8 cellular contexts compared by ENCODE assay signal in genomic region chr1:23809751-23810171, GRCh38. TPM values are rescaled to one million over a fixed set of nuclear protein-coding genes. Genes with fewer than 3 reads are reported as not detected.
DNase-seq lines count a peak whose midpoint lies in the region; ATAC-seq and TF ChIP-seq lines count a peak whose summit lies in the region.

No MANE protein-coding gene starts in this region.

- no peaks in the 10 kb centered on the region for H3K9me2 ChIP-seq in neural cell (ENCODE audit: insufficient read depth, low read length)

- H4K20me1 ChIP-seq in neural cell (ENCODE audit: insufficient read depth), result no peaks in the 10 kb centered on the region

- no peaks in the 10 kb centered on the region for H3K4me1 ChIP-seq in thoracic aorta (ENCODE audit: control insufficient read depth in 1 of 2, low read depth in 2 of 2)

- TF ChIP-seq CTCF in neural cell (IDR thresholded peaks at IDR 0.05; ENCODE audit: poor library complexity, severe bottlenecking) (peak; percentile 20), thoracic aorta (IDR thresholded peaks at IDR 0.05) (peak; percentile 36)

- no peak overlapping the region for H2AFZ ChIP-seq in neural cell (ENCODE audit: low read depth, low read length)

- ATAC-seq in thoracic aorta (ENCODE audit: insufficient number of reproducible peaks, low FRiP score, low read depth), result peak; percentile 15

- no peak for TF ChIP-seq POLR2A in erythroblast (IDR thresholded peaks at IDR 0.05; ENCODE audit: low read length)

- no peak overlapping the region for H3K27ac ChIP-seq in neural cell (ENCODE audit: low read length)
- no peak overlapping the region for H3K27ac ChIP-seq in thoracic aorta

- no peaks in the 10 kb centered on the region for H3F3A ChIP-seq in neural cell (ENCODE audit: insufficient read depth, low read length, poor library complexity, severe bottlenecking)

- H3K9me3 ChIP-seq in neural cell (ENCODE audit: low read length), result no peaks in the 10 kb centered on the region
- no peaks in the 10 kb centered on the region for H3K9me3 ChIP-seq in thoracic aorta

- no peak overlapping the region for H3K9ac ChIP-seq in neural cell (ENCODE audit: low read length)

- H3K4me2 ChIP-seq in neural cell (ENCODE audit: low read length), result no peak overlapping the region

- TF ChIP-seq RAD21 in neural cell (conservative IDR thresholded peaks at IDR 0.05), result no peak

- H3K36me3 ChIP-seq in neural cell (ENCODE audit: insufficient read depth, low read length) (no peaks in the 10 kb centered on the region), thoracic aorta (peaks cover 11% of the 10 kb centered on the region)

- DNase-seq in DMS79 treated with DMSO at 0.1 percent for 48 hours (lab: John Stamatoyannopoulos, UW), result peak; percentile 27
- DNase-seq in DMS79 (lab: John Stamatoyannopoulos, UW), result no peak
- DNase-seq in HuH-7.5 (ENCODE audit: low spot score), result peak; percentile 66
- peak; percentile 93 for DNase-seq in OCI-M1 (lab: John Stamatoyannopoulos, UW)
- peak; percentile 72 for DNase-seq in activated T-cell treated with anti-CD3 and anti-CD28 coated beads for 24 hours (ENCODE audit: low read depth)
- peak; percentile 89 to 93 for DNase-seq in erythroblast (lab: John Stamatoyannopoulos, UW)
- no peak for DNase-seq in thoracic aorta (ENCODE audit: low spot score)

- H3K4me3 ChIP-seq in neural cell (ENCODE audit: low read length) (no peak overlapping the region), thoracic aorta (no peak overlapping the region)

- H3K27me3 ChIP-seq in neural cell (ENCODE audit: insufficient read depth, low read depth, low read length) (no peaks in the 10 kb centered on the region), thoracic aorta (replicated peaks; ENCODE audit: insufficient read depth) (no peaks in the 10 kb centered on the region)

- TF ChIP-seq EP300 in neural cell (conservative IDR thresholded peaks at IDR 0.05; ENCODE audit: poor library complexity, severe bottlenecking), result no peak

- no peaks in the 10 kb centered on the region for H3K79me2 ChIP-seq in neural cell (replicated peaks; ENCODE audit: insufficient read depth, low read length)

TF ChIP-seq in neural cell, 6 proteins besides CTCF, POLR2A, EP300 and RAD21:
- TF ChIP-seq POLR2AphosphoS5 (IDR thresholded peaks at IDR 0.05) (no peak), REST (IDR thresholded peaks at IDR 0.05; ENCODE audit: borderline replicate concordance) (no peak), MXI1 (conservative IDR thresholded peaks at IDR 0.05; ENCODE audit: poor library complexity, severe bottlenecking) (no peak), SMC3 (conservative IDR thresholded peaks at IDR 0.05; ENCODE audit: poor library complexity) (no peak), EZH2 (IDR thresholded peaks at IDR 0.05; ENCODE audit: borderline replicate concordance, insufficient read depth, low read length, poor library complexity, severe bottlenecking) (no peak), TAF1 (IDR thresholded peaks at IDR 0.05; ENCODE audit: low read depth) (no peak)

RNA-seq across cellular contexts. Expression of gene GALE, which starts 9.2 kb away (rescaled TPM):
- polyA plus RNA-seq in neural cell, result 109 and 130 TPM in 2 replicates
- 34.8 and 39.9 TPM in 2 replicates for polyA minus RNA-seq in neural cell
- total RNA-seq in thoracic aorta, result 10 to 100 TPM in 1 of 2 donors, 1 to 10 TPM in 1; 8.3 to 10.0 TPM

RNA-seq across cellular contexts. Expression of gene HMGCL, which starts 15.5 kb away (rescaled TPM):
- 27.6 and 29.1 TPM in 2 replicates for polyA plus RNA-seq in neural cell
- polyA minus RNA-seq in neural cell, result 15.3 and 17.8 TPM in 2 replicates
- total RNA-seq in thoracic aorta, result 10 to 100 TPM; 27.6 to 31.7 TPM

RNA-seq across cellular contexts. Expression of gene LYPLA2, which starts 18.8 kb away (rescaled TPM):
- 107 and 119 TPM in 2 replicates for polyA plus RNA-seq in neural cell
- 51.4 and 71.1 TPM in 2 replicates for polyA minus RNA-seq in neural cell
- total RNA-seq in thoracic aorta, result 10 to 100 TPM; 29.6 to 37.2 TPM

RNA-seq across cellular contexts. Expression of gene PITHD1, which starts 31.5 kb away (rescaled TPM):
- 242 and 267 TPM in 2 replicates for polyA plus RNA-seq in neural cell
- polyA minus RNA-seq in neural cell, result 85.0 and 91.9 TPM in 2 replicates
- total RNA-seq in thoracic aorta, result 10 to 100 TPM; 42.9 to 57.0 TPM

RNA-seq across cellular contexts. Expression of gene FUCA1, which starts 58.3 kb away (rescaled TPM):
- polyA plus RNA-seq in neural cell, result 38.5 and 50.6 TPM in 2 replicates
- polyA minus RNA-seq in neural cell, result 44.1 and 45.5 TPM in 2 replicates
- total RNA-seq in thoracic aorta, result 10 to 100 TPM; 30.5 to 70.8 TPM

Comparison
In these comparisons a context has a peak if more than half of its experiments do, and no peak if none do; other contexts are left out.
1. DNase-seq: peak in DMS79 treated with DMSO at 0.1 percent for 48 hours (single experiment), HuH-7.5 (single experiment), OCI-M1 (single experiment), activated T-cell treated with anti-CD3 and anti-CD28 coated beads for 24 hours (single experiment) and erythroblast (2 of 2); none in DMS79 (single experiment) and thoracic aorta (single experiment).